1 cellular context compared by ENCODE assay signal in the genomic region with DNA sequence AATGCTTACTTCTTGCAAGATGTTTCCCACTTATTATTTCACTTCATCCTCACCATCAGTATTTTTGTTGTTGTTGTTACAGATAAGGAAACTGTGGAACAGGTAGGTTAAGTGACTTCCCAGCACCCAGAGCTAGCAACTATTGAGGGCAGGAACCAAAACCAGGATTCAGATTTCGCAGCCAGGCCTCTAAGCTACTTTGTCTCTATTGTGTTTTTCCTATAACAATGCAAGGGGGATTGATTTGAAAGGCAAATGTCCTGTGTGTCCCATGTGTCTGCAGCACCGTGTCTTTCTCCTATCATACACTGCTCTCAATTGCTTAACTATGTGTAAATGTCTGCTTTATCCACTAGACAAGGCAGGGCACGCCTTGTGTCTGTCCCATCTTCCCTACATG.
TF ChIP-seq lines count a peak whose summit lies in the region.

No MANE protein-coding gene starts in this region.

TF ChIP-seq in IMR-90, 13 proteins besides CTCF, POLR2A, EP300 and RAD21 (continued from another document):
- TF ChIP-seq MXI1 (IDR thresholded peaks at IDR 0.05; ENCODE audit: borderline replicate concordance, low read depth, low read length) (no peak), NFE2L2 (IDR thresholded peaks at IDR 0.05; ENCODE audit: low read depth, low read length) (no peak)
- TF ChIP-seq, protein P1, sequence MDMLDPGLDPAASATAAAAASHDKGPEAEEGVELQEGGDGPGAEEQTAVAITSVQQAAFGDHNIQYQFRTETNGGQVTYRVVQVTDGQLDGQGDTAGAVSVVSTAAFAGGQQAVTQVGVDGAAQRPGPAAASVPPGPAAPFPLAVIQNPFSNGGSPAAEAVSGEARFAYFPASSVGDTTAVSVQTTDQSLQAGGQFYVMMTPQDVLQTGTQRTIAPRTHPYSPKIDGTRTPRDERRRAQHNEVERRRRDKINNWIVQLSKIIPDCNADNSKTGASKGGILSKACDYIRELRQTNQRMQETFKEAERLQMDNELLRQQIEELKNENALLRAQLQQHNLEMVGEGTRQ (IDR thresholded peaks at IDR 0.05; ENCODE audit: low read depth, low read length) = no peak
TF ChIP-seq in IMR-90: peak in this region for 0.
